In genomic region chrX:110541266-110541665, GRCh38 we compare ENCODE assay signal across 25 cellular contexts.
"Had no signal": no experiment of that assay in that cellular context is flagged by ENCODE, and none has a peak within 500 bp of the region (broad histone marks: within the 10 kb centered on the region; RNA-seq: fewer than 3 reads in every experiment).

No MANE protein-coding gene starts in this region.

- H3K9me3 Mint-ChIP-seq: activated T-helper 1 cell treated with anti-CD3 and anti-CD28 coated beads, Interleukin-12 subunit alpha, Interleukin-12 subunit beta, Interleukin-2, Interleukin-4 antibody, amounts not matched to agents 30 ng/mL and 10 ng/mL and 1 ng/mL, durations not matched to agents 14 hours and 24 hours and 36 hours had no signal

- H3K36me3 Mint-ChIP-seq: activated naive CD4-positive, alpha-beta T cell treated with anti-CD3 and anti-CD28 coated beads, Interleukin-2, amount 50 U/mL, for 72 hours had no signal

- H3K27ac ChIP-seq: brain microvascular endothelial cell, cardiac muscle cell had no signal

- H3K4me1 Mint-ChIP-seq: T-helper 17 cell, WTC11 had no signal

- H3K27ac Mint-ChIP-seq: activated CD8-positive, alpha-beta T cell treated with anti-CD3 and anti-CD28 coated beads, Interleukin-2, amount 10 ng/mL, durations not matched to agents 7 days and 5 days; activated naive CD4-positive, alpha-beta T cell treated with anti-CD3 and anti-CD28 coated beads, Interleukin-2, amount 50 U/mL, for 72 hours; activated T-cell treated with anti-CD3 and anti-CD28 coated beads, Interleukin-2, amount 50 U/mL, for 24 hours; activated T-helper 1 cell treated with anti-CD3 and anti-CD28 coated beads, Interleukin-12 subunit alpha, Interleukin-12 subunit beta, Interleukin-2, Interleukin-4 antibody, amounts not matched to agents 30 ng/mL and 10 ng/mL and 1 ng/mL, durations not matched to agents 14 hours and 24 hours and 36 hours; T-helper 17 cell; WTC11 had no signal

- H3K4me3 ChIP-seq: cardiac muscle cell had no signal

- H3K36me3 ChIP-seq: brain microvascular endothelial cell, cardiac muscle cell had no signal

- H3K27me3 ChIP-seq: brain microvascular endothelial cell, cardiac muscle cell had no signal

- FAIRE-seq: RCC 7860 had no signal

- H3K4me3 Mint-ChIP-seq: activated CD8-positive, alpha-beta T cell treated with anti-CD3 and anti-CD28 coated beads, Interleukin-2, amount 10 ng/mL, durations not matched to agents 7 days and 5 days; activated T-cell treated with anti-CD3 and anti-CD28 coated beads, Interleukin-2, amount 50 U/mL, for 24 hours; activated T-helper 1 cell treated with anti-CD3 and anti-CD28 coated beads, Interleukin-12 subunit alpha, Interleukin-12 subunit beta, Interleukin-2, Interleukin-4 antibody, amounts not matched to agents 30 ng/mL and 10 ng/mL and 1 ng/mL, durations not matched to agents 14 hours and 24 hours and 36 hours; T-helper 17 cell; WTC11 had no signal

- DNase-seq: activated CD4-positive, alpha-beta T cell treated with anti-CD3 and anti-CD28 coated beads for 48 hours; activated CD4-positive, alpha-beta T cell treated with anti-CD3 and anti-CD28 coated beads, Interleukin-2, amount 50 U/mL, for 4 hours; activated CD4-positive, CD25-positive, alpha-beta regulatory T cell treated with anti-CD3 and anti-CD28 coated beads, Interleukin-2, amount 50 U/mL, for 72 hours; activated CD8-positive, alpha-beta T cell treated with anti-CD3 and anti-CD28 coated beads, Interleukin-2, amount 10 ng/mL, durations not matched to agents 7 days and 5 days; activated effector memory CD4-positive, alpha-beta T cell treated with Interleukin-2 at 50 U/mL for 16 hours; activated naive CD4-positive, alpha-beta T cell; activated T-cell treated with anti-CD3 and anti-CD28 coated beads, Interleukin-2, amount 50 U/mL, for 24 hours; amygdala; brain microvascular endothelial cell; Karpas-422; NCI-H1105 treated with DMSO at 0.1 percent for 48 hours; NCI-H1436 treated with DMSO at 0.1 percent for 48 hours; NCI-H187; NCI-H2081; NCI-H510A treated with DMSO at 0.1 percent for 48 hours; NCI-H69; PC-3; SHP77 treated with DMSO at 0.1 percent for 48 hours; T-helper 17 cell; T-helper 9 cell had no signal
